Comparison of ENCODE assay signal across 1 cellular context in genomic region chr6:37575221-37575620, GRCh38.
TF ChIP-seq lines count a peak whose summit lies in the region.

No MANE protein-coding gene starts in this region.

TF ChIP-seq in SK-N-SH treated with all-trans-retinoic acid at 6 μM for 48 hours, 23 proteins besides CTCF, POLR2A, EP300 and RAD21 (continued from another document):
- TF ChIP-seq POU6F1 (CRISPR knock-in tag; IDR thresholded peaks at IDR 0.05; ENCODE audit: borderline replicate concordance, low read depth): no peak
- no peak for TF ChIP-seq CSRNP3 (CRISPR knock-in tag; IDR thresholded peaks at IDR 0.05)
- no peak for TF ChIP-seq ISL1 (CRISPR knock-in tag; IDR thresholded peaks at IDR 0.05)
